In the genomic region with DNA sequence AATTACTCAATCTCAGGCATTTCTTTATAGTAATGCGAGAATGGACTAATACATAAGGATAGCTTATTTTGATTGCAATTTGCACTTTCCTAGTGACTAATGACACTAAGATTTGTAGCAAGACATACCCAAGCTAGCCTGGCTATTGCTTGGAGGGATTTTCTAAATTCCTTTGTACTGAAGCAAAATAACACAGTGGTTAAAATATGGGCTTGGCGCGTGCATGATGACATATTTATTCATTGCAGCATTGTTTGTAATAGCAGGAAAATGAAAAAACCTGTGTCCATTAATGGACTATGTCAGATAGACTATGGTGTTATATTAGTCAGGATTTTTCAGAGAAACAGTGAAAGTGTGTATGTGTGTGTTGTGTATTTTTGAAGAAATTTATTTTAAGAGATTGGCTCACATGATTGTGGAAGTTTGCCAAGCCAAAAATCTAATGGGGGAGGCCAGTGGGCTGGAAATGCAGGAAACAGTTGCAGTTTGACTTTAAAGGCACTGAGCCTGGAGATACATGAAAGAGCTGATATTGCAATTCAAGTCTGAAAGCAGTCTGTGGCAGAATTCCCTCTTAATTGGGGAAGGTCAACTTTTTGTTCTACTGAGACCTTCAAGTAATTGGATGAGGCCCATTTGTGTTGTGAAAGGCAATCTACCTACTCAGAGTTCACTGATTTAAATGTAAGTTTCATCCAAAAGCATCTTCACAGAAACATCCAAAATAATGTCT, we compare ENCODE assay signal across 15 cellular contexts. TPM values are rescaled to one million over a fixed set of nuclear protein-coding genes. Genes with fewer than 3 reads are reported as not detected.
DNase-seq lines count a peak whose midpoint lies in the region; ATAC-seq and TF ChIP-seq lines count a peak whose summit lies in the region.
"Had no signal": no experiment of that assay in that cellular context is flagged by ENCODE, and none has a peak within 500 bp of the region (broad histone marks: within the 10 kb centered on the region; RNA-seq: fewer than 3 reads in every experiment).

No MANE protein-coding gene starts in this region.

- 39 to 67% methylated on average over 3 of the region's 3 CpGs for WGBS in esophagus, 2 donors
- WGBS in testis, 2 donors = 81 to 94% methylated on average over 3 of the region's 3 CpGs

- H3K27ac ChIP-seq in PC-9 (peak overlapping the region; percentile 88), esophagus (ENCODE audit: low read depth in 2 of 2, low read length in 1 of 2) (peak overlapping the region; percentile 13 to 36), testis (no peak overlapping the region)

- H3K27me3 ChIP-seq in PC-9 (ENCODE audit: insufficient read depth, low read depth) (no peaks in the 10 kb centered on the region), esophagus (ENCODE audit: control insufficient read depth in 1 of 2, insufficient read depth in 2 of 2, low read length in 2 of 2) (no peaks in the 10 kb centered on the region), testis (no peaks in the 10 kb centered on the region)

- POLR2A ChIA-PET in PC-9 (lab: Charles Lee; ENCODE audit: unreplicated experiment) = interaction anchor here (0.6 kb wide), 2 partner anchors 329 to 570 kb away, joined by 3 read pairs; no protein-coding TSS in a partner anchor

- TF ChIP-seq POLR2A in testis (IDR thresholded peaks at IDR 0.05) = no peak

- no peaks in the 10 kb centered on the region for H4K20me1 ChIP-seq in PC-9 (ENCODE audit: insufficient read depth)

- peaks cover 85% of the 10 kb centered on the region for H3K4me1 ChIP-seq in PC-9 (replicated peaks; ENCODE audit: insufficient read depth)
- peaks cover 3 to 15% of the 10 kb centered on the region in 2 donors for H3K4me1 ChIP-seq in esophagus (ENCODE audit: control insufficient read depth in 2 of 2, insufficient read depth in 2 of 2, low read length in 1 of 2)
- H3K4me1 ChIP-seq in testis = peaks cover 28% of the 10 kb centered on the region

- DNase-seq in AG10803 (ENCODE audit: low read depth) (peak; percentile 100), PC-9 (peak in 1 of 2 experiments; percentile 97), omental fat pad (ENCODE audit: low spot score) (no peak), testis (no peak), NCI-H1092 treated with DMSO at 0.1 percent for 48 hours (lab: John Stamatoyannopoulos, UW) (no peak)
- DNase-seq: activated CD4-positive, alpha-beta T cell treated with anti-CD3 and anti-CD28 coated beads, Interleukin-2, amount 10 ng/mL, durations not matched to agents 24 days and 14 days; activated naive CD4-positive, alpha-beta T cell treated with anti-CD3 and anti-CD28 coated beads, Interleukin-2, amount 10 ng/mL, durations not matched to agents 7 days and 5 days; KBM-7; NCI-H2171 treated with DMSO at 0.1 percent for 48 hours; SHP77 treated with DMSO at 0.1 percent for 48 hours had no signal

- ATAC-seq in omental fat pad (ENCODE audit: low FRiP score) (peak; percentile 38), HG03354 (IDR thresholded peaks at IDR 0.05; ENCODE audit: poor library complexity, severe bottlenecking, unreplicated experiment) (no peak), GM19463 (IDR thresholded peaks at IDR 0.05; ENCODE audit: unreplicated experiment) (no peak)
- ATAC-seq: CD8-positive, alpha-beta T cell; sciatic nerve had no signal

- no peak for TF ChIP-seq CTCF in AG10803 (conservative IDR thresholded peaks at IDR 0.05; ENCODE audit: low read length)
- TF ChIP-seq CTCF in PC-9 (conservative IDR thresholded peaks at IDR 0.05) = no peak
- no peak for TF ChIP-seq CTCF in omental fat pad (IDR thresholded peaks at IDR 0.05)
- no peak for TF ChIP-seq CTCF in testis (IDR thresholded peaks at IDR 0.05)

- BruUV-seq in PC-9 (replicated peaks; lab: Mats Ljungman, UMichigan) = no TSS peak

- H3K36me3 ChIP-seq in PC-9 (ENCODE audit: low read depth) (no peaks in the 10 kb centered on the region; the same call in 1 of the 2 replicates), esophagus (ENCODE audit: control insufficient read depth in 2 of 2, insufficient read depth in 2 of 2, low read length in 1 of 2) (no peaks in the 10 kb centered on the region), testis (ENCODE audit: low read depth, missing control alignments) (no peaks in the 10 kb centered on the region)

- no peak overlapping the region for H2AFZ ChIP-seq in PC-9

- peak overlapping the region; percentile 65 for H3K4me2 ChIP-seq in PC-9

- H3K4me3 ChIP-seq in AG10803 (ENCODE audit: low read length) = no peak overlapping the region
- no peak overlapping the region for H3K4me3 ChIP-seq in PC-9
- no peak overlapping the region for H3K4me3 ChIP-seq in esophagus (ENCODE audit: low read depth in 1 of 2, low read length in 2 of 2)
- no peak overlapping the region for H3K4me3 ChIP-seq in testis

- no peaks in the 10 kb centered on the region for H3K79me2 ChIP-seq in PC-9 (ENCODE audit: low read depth)

- H3K9me3 ChIP-seq in PC-9 (ENCODE audit: insufficient read depth, low read depth) = peaks cover 9% of the 10 kb centered on the region; the same call in 1 of the 2 replicates
- H3K9me3 ChIP-seq in esophagus (ENCODE audit: control insufficient read depth in 2 of 2, insufficient read depth in 1 of 2, low read depth in 1 of 2, low read length in 1 of 2) = no peaks in the 10 kb centered on the region
- no peaks in the 10 kb centered on the region for H3K9me3 ChIP-seq in testis

- intact Hi-C loops in PC-9 (cut with micrococcal nuclease; ENCODE audit: unreplicated experiment) = no loop called here
- intact Hi-C loops in testis (cut with DNase I; ENCODE audit: low total_unique reads) = no loop called here

- H3F3A ChIP-seq in PC-9 (ENCODE audit: insufficient read depth, low read depth) = peaks cover 73% of the 10 kb centered on the region

- CTCF ChIA-PET in PC-9 (lab: Charles Lee) = no interaction called here

- no peaks in the 10 kb centered on the region for H3K9me2 ChIP-seq in PC-9 (ENCODE audit: insufficient read depth)

RNA-seq across cellular contexts. Expression of gene LAPTM4A, which starts 16.7 kb away (rescaled TPM):
- 96.6 and 125 TPM in 2 replicates for total RNA-seq in PC-9 (2021)
- polyA plus RNA-seq in esophagus = 100 to 1,000 TPM in 1 of 2 donors, 10 to 100 TPM in 1; 57.7 to 148 TPM
- 100 to 1,000 TPM; 174 to 306 (median 225) TPM for total RNA-seq in omental fat pad
- 100 to 1,000 TPM; 331 to 431 TPM for total RNA-seq in testis
- polyA plus RNA-seq in testis (ENCODE audit: insufficient read depth, low read depth, low replicate concordance) = 712 TPM

RNA-seq across cellular contexts. Expression of gene MATN3, which starts 55.7 kb away (rescaled TPM):
- 1.0 and 1.9 TPM in 2 replicates for total RNA-seq in PC-9 (2021)
- polyA plus RNA-seq in esophagus = under 1 TPM; 0.14 to 0.42 TPM
- total RNA-seq in omental fat pad = 1 to 10 TPM in 3 of 4 donors, under 1 TPM in 1; 0.28 to 9.1 (median 1.5) TPM
- total RNA-seq in testis = 1 to 10 TPM; 1.9 to 2.1 TPM
- polyA plus RNA-seq in testis (ENCODE audit: insufficient read depth, low read depth, low replicate concordance) = 2.7 TPM
- total RNA-seq: activated CD4-positive, alpha-beta T cell treated with anti-CD3 and anti-CD28 coated beads, Interleukin-2, amount 10 ng/mL, durations not matched to agents 24 days and 14 days; CD8-positive, alpha-beta T cell had no signal

Comparison
In these comparisons a context has a peak if more than half of its experiments do, and no peak if none do; other contexts are left out.
1. H3K27ac ChIP-seq: peak in PC-9 (single experiment) and esophagus (2 of 2); none in testis (0 of 2).